ENCODE assay signal across 21 cellular contexts in the genomic region with DNA sequence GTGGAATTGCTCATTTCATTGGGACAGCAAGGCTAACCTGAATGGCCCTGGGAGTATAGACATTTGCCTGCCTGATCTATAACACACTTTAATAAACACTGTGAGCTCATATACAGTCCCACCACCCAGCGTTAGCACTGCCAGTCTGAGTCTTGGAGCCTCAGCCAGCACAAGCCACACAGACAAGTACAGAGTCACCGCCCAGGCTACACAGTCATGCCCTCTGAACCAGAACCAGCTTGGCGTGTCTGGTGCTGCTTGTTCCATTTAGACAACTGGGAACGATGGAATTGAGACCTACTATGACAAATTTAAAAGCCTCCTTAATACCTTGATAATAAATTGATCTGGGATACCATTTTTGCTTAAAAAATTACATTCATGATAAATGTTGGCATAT. TPM values are rescaled to one million over a fixed set of nuclear protein-coding genes. Genes with fewer than 3 reads are reported as not detected.
DNase-seq lines count a peak whose midpoint lies in the region; ATAC-seq and TF ChIP-seq lines count a peak whose summit lies in the region.
"Had no signal": no experiment of that assay in that cellular context is flagged by ENCODE, and none has a peak within 500 bp of the region (broad histone marks: within the 10 kb centered on the region; RNA-seq: fewer than 3 reads in every experiment).

No MANE protein-coding gene starts in this region.

- H3K27ac ChIP-seq in left ventricle myocardium inferior (replicated peaks) (peak overlapping the region; percentile 7), osteoblast (ENCODE audit: low read depth, low read length) (no peak overlapping the region), thyroid gland (no peak overlapping the region), upper lobe of left lung (no peak overlapping the region)
- H3K27ac ChIP-seq: 22Rv1, BLaER1, C4-2B had no signal

- H3K9me3 ChIP-seq in left ventricle myocardium inferior (replicated peaks) (no peaks in the 10 kb centered on the region), osteoblast (ENCODE audit: low read depth, low read length) (no peaks in the 10 kb centered on the region), thyroid gland (no peaks in the 10 kb centered on the region), upper lobe of left lung (no peaks in the 10 kb centered on the region)
- H3K9me3 ChIP-seq: BLaER1, Caco-2, HAP-1 had no signal

- DNase-seq in left ventricle myocardium inferior, result no peak
- DNase-seq in cardiac septum (ENCODE audit: low spot score), result no peak
- peak; percentile 13 for DNase-seq in osteoblast (ENCODE audit: insufficient read length, low spot score, missing footprints)
- peak; percentile 42 to 56 for DNase-seq in thyroid gland
- DNase-seq in activated CD4-positive, alpha-beta T cell treated with anti-CD3 and anti-CD28 coated beads, Interleukin-2, amount 50 U/mL, for 4 hours, result no peak
- DNase-seq in upper lobe of left lung, result no peak
- DNase-seq: Caco-2; CD4-positive, CD25-positive, alpha-beta regulatory T cell; CD8-positive, alpha-beta T cell; DMS153; DMS79; EL; GDM1; GOT3; HFFc6 had no signal

- no peak for TF ChIP-seq EP300 in upper lobe of left lung (IDR thresholded peaks at IDR 0.05)

- WGBS in thyroid gland, 2 donors, result 53 to 57% methylated on average over 4 of the region's 4 CpGs
- WGBS in upper lobe of left lung, 2 donors, result 89 to 90% methylated on average over 4 of the region's 4 CpGs

- no peak overlapping the region for H2AFZ ChIP-seq in osteoblast (ENCODE audit: low read length)

- H3K27me3 ChIP-seq in left ventricle myocardium inferior (ENCODE audit: low read depth) (no peaks in the 10 kb centered on the region), osteoblast (ENCODE audit: insufficient read depth, low read length) (no peaks in the 10 kb centered on the region), thyroid gland (no peaks in the 10 kb centered on the region), upper lobe of left lung (no peaks in the 10 kb centered on the region)
- H3K27me3 ChIP-seq: BLaER1 had no signal

- TF ChIP-seq CTCF in left ventricle myocardium inferior (IDR thresholded peaks at IDR 0.05; ENCODE audit: borderline replicate concordance) (no peak), osteoblast (IDR thresholded peaks at IDR 0.05; ENCODE audit: extremely low read depth, low read depth, low read length) (no peak), thyroid gland (IDR thresholded peaks at IDR 0.05) (no peak), upper lobe of left lung (IDR thresholded peaks at IDR 0.05) (no peak)

- TF ChIP-seq POLR2A in thyroid gland (IDR thresholded peaks at IDR 0.05) (no peak), upper lobe of left lung (IDR thresholded peaks at IDR 0.05) (no peak)

- no peak for ATAC-seq in upper lobe of left lung (ENCODE audit: low FRiP score in 2 of 2)
- ATAC-seq: CD8-positive, alpha-beta T cell; GM12878 had no signal

- H3K36me3 ChIP-seq in left ventricle myocardium inferior (peaks cover 92% of the 10 kb centered on the region), osteoblast (ENCODE audit: insufficient read depth, low read length) (peaks cover 5% of the 10 kb centered on the region), thyroid gland (peaks cover 0 to 18% of the 10 kb centered on the region in 2 donors), upper lobe of left lung (peaks cover 0 to 54% (median 10%) of the 10 kb centered on the region in 4 donors)
- H3K36me3 ChIP-seq: BLaER1 had no signal

- no peak overlapping the region for H3K4me2 ChIP-seq in osteoblast (ENCODE audit: insufficient read depth, low read length)
- H3K4me2 ChIP-seq: BLaER1 had no signal

- intact Hi-C loops in left ventricle myocardium inferior (cut with micrococcal nuclease) (loop anchor here (10.0 kb wide), 1 partner anchor 49 kb away; no protein-coding TSS in a partner anchor), cardiac septum (cut with DNase I) (loop anchor here (10.0 kb wide), 1 partner anchor 749 kb away; no protein-coding TSS in a partner anchor), thyroid gland (cut with DNase I) (no loop called here)

- peaks cover 17% of the 10 kb centered on the region for H3K4me1 ChIP-seq in left ventricle myocardium inferior
- H3K4me1 ChIP-seq in osteoblast (ENCODE audit: insufficient read depth, low read length), result peaks cover 9% of the 10 kb centered on the region
- H3K4me1 ChIP-seq in thyroid gland, result no peaks in the 10 kb centered on the region
- no peaks in the 10 kb centered on the region for H3K4me1 ChIP-seq in upper lobe of left lung
- H3K4me1 ChIP-seq: BLaER1, Caco-2, HAP-1 had no signal

- H3K4me3 ChIP-seq in left ventricle myocardium inferior (no peak overlapping the region), osteoblast (ENCODE audit: insufficient read depth, low read length) (no peak overlapping the region), thyroid gland (replicated peaks in 1 of 3) (no peak overlapping the region), upper lobe of left lung (no peak overlapping the region)
- H3K4me3 ChIP-seq: BLaER1, GM12878, HAP-1 had no signal

- H3K79me2 ChIP-seq in osteoblast (ENCODE audit: insufficient read depth, low read length), result no peaks in the 10 kb centered on the region

- no peaks in the 10 kb centered on the region for H4K20me1 ChIP-seq in osteoblast (ENCODE audit: insufficient read depth, low read length)
- H4K20me1 ChIP-seq: BLaER1 had no signal

RNA-seq across cellular contexts. Expression of a gene that starts 31.6 kb away (rescaled TPM):
- total RNA-seq in left ventricle myocardium inferior, result 40.4 TPM
- total RNA-seq in cardiac septum, result 42.1 TPM
- 40.2 and 46.3 TPM in 2 replicates for total RNA-seq in osteoblast
- total RNA-seq in thyroid gland, result 10 to 100 TPM; 27.8 to 91.8 (median 69.4) TPM
- 10 to 100 TPM; 26.8 to 81.1 (median 46.1) TPM for total RNA-seq in upper lobe of left lung
- total RNA-seq: B cell; CD8-positive, alpha-beta T cell had no signal

Comparison
In these comparisons a context has a peak if more than half of its experiments do, and no peak if none do; other contexts are left out.
1. DNase-seq: peak in osteoblast (single experiment) and thyroid gland (2 of 2); none in left ventricle myocardium inferior (single experiment), cardiac septum (single experiment), activated CD4-positive, alpha-beta T cell treated with anti-CD3 and anti-CD28 coated beads, Interleukin-2, amount 50 U/mL, for 4 hours (0 of 2) and upper lobe of left lung (0 of 2).